Comparison of ENCODE assay signal across 12 cellular contexts in genomic region chr15:99441871-99442267, GRCh38.
A peak's percentile ranks its signal among the peaks of the same experiment; 100 is the strongest.
DNase-seq lines count a peak whose midpoint lies in the region; ATAC-seq and TF ChIP-seq lines count a peak whose summit lies in the region.
"Had no signal": no experiment of that assay in that cellular context is flagged by ENCODE, and none has a peak within 500 bp of the region (broad histone marks: within the 10 kb centered on the region; RNA-seq: fewer than 3 reads in every experiment).

No MANE protein-coding gene starts in this region.

- no peaks in the 10 kb centered on the region for H3K36me3 Mint-ChIP-seq in activated naive CD8-positive, alpha-beta T cell treated with anti-CD3 and anti-CD28 coated beads, Interleukin-2, amount 10 ng/mL, durations not matched to agents 7 days and 5 days

- H3K27ac Mint-ChIP-seq in activated naive CD8-positive, alpha-beta T cell treated with anti-CD3 and anti-CD28 coated beads, Interleukin-2, amount 10 ng/mL, durations not matched to agents 7 days and 5 days: no peak overlapping the region
- H3K27ac Mint-ChIP-seq: progenitor cell of endocrine pancreas had no signal

- POLR2A ChIA-PET in activated naive CD8-positive, alpha-beta T cell treated with anti-CD3 and anti-CD28 coated beads, Interleukin-2, amount 10 ng/mL, durations not matched to agents 7 days and 5 days (lab: Charles Lee): no interaction called here

- peaks cover 4% of the 10 kb centered on the region for H3K27me3 Mint-ChIP-seq in activated naive CD8-positive, alpha-beta T cell treated with anti-CD3 and anti-CD28 coated beads, Interleukin-2, amount 10 ng/mL, durations not matched to agents 7 days and 5 days

- ATAC-seq in activated naive CD8-positive, alpha-beta T cell treated with anti-CD3 and anti-CD28 coated beads, Interleukin-2, amount 10 ng/mL, durations not matched to agents 7 days and 5 days (ENCODE audit: low read depth): no peak
- ATAC-seq in left lobe of liver (no peak), GM18867 (IDR thresholded peaks at IDR 0.05; ENCODE audit: unreplicated experiment) (no peak), HG03354 (IDR thresholded peaks at IDR 0.05; ENCODE audit: poor library complexity, severe bottlenecking, unreplicated experiment) (no peak)

- H3K4me1 Mint-ChIP-seq in activated naive CD8-positive, alpha-beta T cell treated with anti-CD3 and anti-CD28 coated beads, Interleukin-2, amount 10 ng/mL, durations not matched to agents 7 days and 5 days: peaks cover 28% of the 10 kb centered on the region

- DNase-seq in GM20000 (ENCODE audit: low spot score): peak; percentile 2
- peak; percentile 21 for DNase-seq in activated naive CD8-positive, alpha-beta T cell treated with anti-CD3 and anti-CD28 coated beads, Interleukin-2, amount 10 ng/mL, durations not matched to agents 7 days and 5 days
- DNase-seq in left lobe of liver (ENCODE audit: low spot score): peak; percentile 22
- peak; percentile 19 for DNase-seq in stimulated activated CD8-positive, alpha-beta memory T cell treated with anti-CD3 and anti-CD28 coated beads, Interleukin-4, amount 100 ng/mL, for 48 hours
- DNase-seq in SIG-M5 (lab: John Stamatoyannopoulos, UW): no peak
- no peak for DNase-seq in NCI-H2227 treated with DMSO at 0.1 percent for 48 hours (lab: John Stamatoyannopoulos, UW)
- DNase-seq: effector CD8-positive, alpha-beta T cell; KG1; RPMI8226 had no signal

- TF ChIP-seq CTCF in GM20000 (IDR thresholded peaks at IDR 0.05; ENCODE audit: extremely low read depth, missing control alignments): no peak

- no peak overlapping the region for H3K4me3 Mint-ChIP-seq in activated naive CD8-positive, alpha-beta T cell treated with anti-CD3 and anti-CD28 coated beads, Interleukin-2, amount 10 ng/mL, durations not matched to agents 7 days and 5 days

- H3K9me3 Mint-ChIP-seq in activated naive CD8-positive, alpha-beta T cell treated with anti-CD3 and anti-CD28 coated beads, Interleukin-2, amount 10 ng/mL, durations not matched to agents 7 days and 5 days: no peaks in the 10 kb centered on the region

Comparison
In these comparisons a context has a peak if more than half of its experiments do, and no peak if none do; other contexts are left out.
1. DNase-seq: peak in GM20000 (single experiment), activated naive CD8-positive, alpha-beta T cell treated with anti-CD3 and anti-CD28 coated beads, Interleukin-2, amount 10 ng/mL, durations not matched to agents 7 days and 5 days (single experiment), left lobe of liver (single experiment) and stimulated activated CD8-positive, alpha-beta memory T cell treated with anti-CD3 and anti-CD28 coated beads, Interleukin-4, amount 100 ng/mL, for 48 hours (single experiment); none in SIG-M5 (single experiment) and NCI-H2227 treated with DMSO at 0.1 percent for 48 hours (single experiment).